Comparison of ENCODE assay signal across 9 cellular contexts in genomic region chr5:53023969-53024368, GRCh38. TPM values are rescaled to one million over a fixed set of nuclear protein-coding genes. Genes with fewer than 3 reads are reported as not detected.
A peak's percentile ranks its signal among the peaks of the same experiment; 100 is the strongest.
DNase-seq lines count a peak whose midpoint lies in the region; ATAC-seq and TF ChIP-seq lines count a peak whose summit lies in the region.
"Had no signal": no experiment of that assay in that cellular context is flagged by ENCODE, and none has a peak within 500 bp of the region (broad histone marks: within the 10 kb centered on the region; RNA-seq: fewer than 3 reads in every experiment).

No MANE protein-coding gene starts in this region.

- H3K27ac Mint-ChIP-seq in T-helper 2 cell treated with Interferon-gamma antibody and Interleukin-4, amounts not matched to agents 5 μg/mL and 100 μg/mL, for 36 hours, result no peak overlapping the region

- H3K9me3 Mint-ChIP-seq in T-helper 2 cell treated with Interferon-gamma antibody and Interleukin-4, amounts not matched to agents 5 μg/mL and 100 μg/mL, for 36 hours, result no peaks in the 10 kb centered on the region

- H3K4me1 Mint-ChIP-seq in T-helper 2 cell treated with Interferon-gamma antibody and Interleukin-4, amounts not matched to agents 5 μg/mL and 100 μg/mL, for 36 hours (ENCODE audit: low read depth), result peaks cover 3% of the 10 kb centered on the region

- ATAC-seq in GM18861 (IDR thresholded peaks at IDR 0.05; ENCODE audit: unreplicated experiment) (peak; percentile 91), HG02798 (IDR thresholded peaks at IDR 0.05; ENCODE audit: poor library complexity, unreplicated experiment) (peak; percentile 75), lower lobe of right lung (peak; percentile 62 to 68)

- no peaks in the 10 kb centered on the region for H3K27me3 ChIP-seq in lower lobe of right lung (ENCODE audit: low read depth)
- H3K27me3 ChIP-seq: gastrocnemius medialis had no signal

- POLR2A ChIA-PET in RWPE1 (lab: Yijun Ruan, JAX; ENCODE audit: low non-redundant PET), result no interaction called here

- TF ChIP-seq CTCF in RWPE1 (conservative IDR thresholded peaks at IDR 0.05; ENCODE audit: low read depth), result no peak
- no peak for TF ChIP-seq CTCF in lower lobe of right lung (IDR thresholded peaks at IDR 0.05)

- H3K36me3 Mint-ChIP-seq in T-helper 2 cell treated with Interferon-gamma antibody and Interleukin-4, amounts not matched to agents 5 μg/mL and 100 μg/mL, for 36 hours (ENCODE audit: low read depth), result no peaks in the 10 kb centered on the region

- H3K4me1 ChIP-seq in lower lobe of right lung, result peaks cover 32% of the 10 kb centered on the region
- H3K4me1 ChIP-seq: gastrocnemius medialis had no signal

- intact Hi-C loops in lower lobe of right lung (cut with DNase I), result no loop called here

- no peak overlapping the region for H3K27ac ChIP-seq in RWPE1
- peak overlapping the region; percentile 8 for H3K27ac ChIP-seq in lower lobe of right lung
- H3K27ac ChIP-seq: gastrocnemius medialis had no signal

- no peak overlapping the region for H3K4me3 ChIP-seq in lower lobe of right lung
- H3K4me3 ChIP-seq: gastrocnemius medialis had no signal

- peaks cover 3% of the 10 kb centered on the region for H3K27me3 Mint-ChIP-seq in T-helper 2 cell treated with Interferon-gamma antibody and Interleukin-4, amounts not matched to agents 5 μg/mL and 100 μg/mL, for 36 hours (ENCODE audit: low read depth)

- no peak overlapping the region for H3K4me3 Mint-ChIP-seq in T-helper 2 cell treated with Interferon-gamma antibody and Interleukin-4, amounts not matched to agents 5 μg/mL and 100 μg/mL, for 36 hours

- CTCF ChIA-PET in RWPE1 (lab: Yijun Ruan, JAX), result interaction anchor here (0.6 to 0.9 kb wide), 3 partner anchors 13 to 1246 kb away, joined by 3 to 5 read pairs (median 3); no protein-coding TSS in a partner anchor

- no peaks in the 10 kb centered on the region for H3K9me3 ChIP-seq in lower lobe of right lung
- H3K9me3 ChIP-seq: gastrocnemius medialis had no signal

- DNase-seq in RWPE1 (ENCODE audit: low spot score), result peak; percentile 53
- no peak for DNase-seq in lower lobe of right lung
- DNase-seq in ureter (ENCODE audit: low spot score), result no peak
- no peak for DNase-seq in NCI-H510A treated with DMSO at 0.1 percent for 48 hours (lab: John Stamatoyannopoulos, UW)
- no peak for DNase-seq in DMS153 (lab: John Stamatoyannopoulos, UW)
- no peak for DNase-seq in T-helper 2 cell treated with Interferon-gamma antibody and Interleukin-4, amounts not matched to agents 5 μg/mL and 100 μg/mL, for 36 hours (ENCODE audit: low spot score)
- DNase-seq: gastrocnemius medialis had no signal

- H3K36me3 ChIP-seq in lower lobe of right lung, result no peaks in the 10 kb centered on the region
- H3K36me3 ChIP-seq: gastrocnemius medialis had no signal

RNA-seq across cellular contexts. Expression of gene ITGA2, which starts 34.8 kb away (rescaled TPM):
- total RNA-seq in lower lobe of right lung (7.4 TPM), ureter (40.5 TPM)
